Comparison of ENCODE assay signal across 17 cellular contexts in the genomic region with DNA sequence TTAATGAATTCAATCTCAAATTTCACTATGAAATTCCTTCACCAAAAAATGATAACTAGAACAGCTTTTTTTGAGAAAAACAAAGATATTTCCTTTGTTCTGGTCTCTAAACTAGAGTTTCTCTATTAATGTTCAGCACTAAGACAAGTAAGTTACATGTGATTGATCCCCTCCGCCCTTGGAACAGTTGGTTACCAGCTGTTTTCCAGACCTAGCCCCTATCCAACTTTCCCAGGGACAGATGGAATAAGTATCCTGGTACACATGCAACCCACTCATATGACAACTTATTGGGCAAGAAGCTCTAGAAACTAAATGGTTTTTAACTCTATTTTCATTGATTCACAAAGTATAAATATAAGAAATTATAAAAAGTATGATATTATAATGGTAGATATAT.
"Had no signal": no experiment of that assay in that cellular context is flagged by ENCODE, and none has a peak within 500 bp of the region (broad histone marks: within the 10 kb centered on the region; RNA-seq: fewer than 3 reads in every experiment).

No MANE protein-coding gene starts in this region.

- H3K4me1 ChIP-seq: SJSA1 had no signal

- H3K27ac ChIP-seq: SJSA1, SK-N-MC had no signal

- DNase-seq: KBM-7, MG63, NCI-H1092, NCI-H1105 treated with DMSO at 0.1 percent for 48 hours, NCI-H1417 treated with DMSO at 0.1 percent for 48 hours, NCI-H146, NCI-H1694 treated with DMSO at 0.1 percent for 48 hours, NCI-H1930, NCI-H2081, NCI-H2107, NCI-H2227 treated with DMSO at 0.1 percent for 48 hours, NCI-H526, Right ventricle myocardium superior, RPMI8226, SIG-M5 had no signal

- H3K4me3 ChIP-seq: MG63, SJSA1, SK-N-MC had no signal

- H3K36me3 ChIP-seq: SJSA1 had no signal

- H3K9me3 ChIP-seq: MG63, SJSA1 had no signal

- H3K27me3 ChIP-seq: MG63, SJSA1 had no signal
